8 cellular contexts compared by ENCODE assay signal in genomic region chr2:216283038-216283900, GRCh38.
DNase-seq lines count a peak whose midpoint lies in the region; ATAC-seq and TF ChIP-seq lines count a peak whose summit lies in the region.

No MANE protein-coding gene starts in this region.

- in situ Hi-C loops in astrocyte of the cerebellum (cut with HindIII; ENCODE audit: low sequenced_read_pairs) = no loop called here

- no peak overlapping the region for H3K27ac Mint-ChIP-seq in activated T-helper 1 cell treated with anti-CD3 and anti-CD28 coated beads, Interleukin-12 subunit alpha, Interleukin-12 subunit beta, Interleukin-2, Interleukin-4 antibody, amounts not matched to agents 30 ng/mL and 10 ng/mL and 1 ng/mL, durations not matched to agents 14 hours and 24 hours and 36 hours

- no peaks in the 10 kb centered on the region for H3K27me3 Mint-ChIP-seq in activated T-helper 1 cell treated with anti-CD3 and anti-CD28 coated beads, Interleukin-12 subunit alpha, Interleukin-12 subunit beta, Interleukin-2, Interleukin-4 antibody, amounts not matched to agents 30 ng/mL and 10 ng/mL and 1 ng/mL, durations not matched to agents 14 hours and 24 hours and 36 hours (ENCODE audit: insufficient read depth)

- H3K4me3 Mint-ChIP-seq in activated T-helper 1 cell treated with anti-CD3 and anti-CD28 coated beads, Interleukin-12 subunit alpha, Interleukin-12 subunit beta, Interleukin-2, Interleukin-4 antibody, amounts not matched to agents 30 ng/mL and 10 ng/mL and 1 ng/mL, durations not matched to agents 14 hours and 24 hours and 36 hours = no peak overlapping the region

- H3K36me3 Mint-ChIP-seq in activated T-helper 1 cell treated with anti-CD3 and anti-CD28 coated beads, Interleukin-12 subunit alpha, Interleukin-12 subunit beta, Interleukin-2, Interleukin-4 antibody, amounts not matched to agents 30 ng/mL and 10 ng/mL and 1 ng/mL, durations not matched to agents 14 hours and 24 hours and 36 hours (ENCODE audit: low read depth) = no peaks in the 10 kb centered on the region

- no peak overlapping the region for H3K4me3 ChIP-seq in astrocyte of the cerebellum (ENCODE audit: low read depth, low read length)

- H3K9me3 Mint-ChIP-seq in activated T-helper 1 cell treated with anti-CD3 and anti-CD28 coated beads, Interleukin-12 subunit alpha, Interleukin-12 subunit beta, Interleukin-2, Interleukin-4 antibody, amounts not matched to agents 30 ng/mL and 10 ng/mL and 1 ng/mL, durations not matched to agents 14 hours and 24 hours and 36 hours = no peaks in the 10 kb centered on the region

- no peaks in the 10 kb centered on the region for H3K4me1 Mint-ChIP-seq in activated T-helper 1 cell treated with anti-CD3 and anti-CD28 coated beads, Interleukin-12 subunit alpha, Interleukin-12 subunit beta, Interleukin-2, Interleukin-4 antibody, amounts not matched to agents 30 ng/mL and 10 ng/mL and 1 ng/mL, durations not matched to agents 14 hours and 24 hours and 36 hours (ENCODE audit: low read depth)

- peak; percentile 53 for DNase-seq in activated CD4-positive, CD25-positive, alpha-beta regulatory T cell treated with anti-CD3 and anti-CD28 coated beads, Interleukin-2, amount 50 U/mL, for 72 hours
- DNase-seq in activated CD4-positive, CD25-positive, alpha-beta regulatory T cell (lab: John Stamatoyannopoulos, UW) = no peak
- DNase-seq in astrocyte of the cerebellum (ENCODE audit: low read depth) = no peak
- DNase-seq in stimulated activated CD4-positive, alpha-beta T cell treated with anti-CD3 and anti-CD28 coated beads, Interleukin-12 subunit alpha, Interleukin-12 subunit beta, amount 100 ng/mL, for 48 hours (ENCODE audit: low read depth in 2 of 3, low spot score in 1 of 3) = peak; percentile 8 to 32 (median 25)
- no peak for DNase-seq in activated T-helper 1 cell treated with anti-CD3 and anti-CD28 coated beads, Interleukin-12 subunit alpha, Interleukin-12 subunit beta, Interleukin-2, Interleukin-4 antibody, amounts not matched to agents 30 ng/mL and 10 ng/mL and 1 ng/mL, durations not matched to agents 14 hours and 24 hours and 36 hours (ENCODE audit: low spot score)
- no peak for DNase-seq in NCI-H774 (lab: John Stamatoyannopoulos, UW)
- no peak for DNase-seq in amygdala (lab: John Stamatoyannopoulos, UW)

- intact Hi-C loops in activated T-helper 1 cell treated with anti-CD3 and anti-CD28 coated beads, Interleukin-12 subunit alpha, Interleukin-12 subunit beta, Interleukin-2, Interleukin-4 antibody, amounts not matched to agents 30 ng/mL and 10 ng/mL and 1 ng/mL, durations not matched to agents 14 hours and 24 hours and 36 hours (cut with micrococcal nuclease) = loop anchor here (2.0 kb wide), 1 partner anchor 60 kb away; no protein-coding TSS in a partner anchor

- ATAC-seq in HG03442 (IDR thresholded peaks at IDR 0.05; ENCODE audit: unreplicated experiment) = peak; percentile 69

- TF ChIP-seq CTCF in astrocyte of the cerebellum (IDR thresholded peaks at IDR 0.05; ENCODE audit: low read depth, low read length, missing control alignments) = peak; percentile 19

Comparison
In these comparisons a context has a peak if more than half of its experiments do, and no peak if none do; other contexts are left out.
1. DNase-seq: peak in activated CD4-positive, CD25-positive, alpha-beta regulatory T cell treated with anti-CD3 and anti-CD28 coated beads, Interleukin-2, amount 50 U/mL, for 72 hours (single experiment) and stimulated activated CD4-positive, alpha-beta T cell treated with anti-CD3 and anti-CD28 coated beads, Interleukin-12 subunit alpha, Interleukin-12 subunit beta, amount 100 ng/mL, for 48 hours (3 of 3); none in activated CD4-positive, CD25-positive, alpha-beta regulatory T cell (0 of 4), astrocyte of the cerebellum (single experiment), activated T-helper 1 cell treated with anti-CD3 and anti-CD28 coated beads, Interleukin-12 subunit alpha, Interleukin-12 subunit beta, Interleukin-2, Interleukin-4 antibody, amounts not matched to agents 30 ng/mL and 10 ng/mL and 1 ng/mL, durations not matched to agents 14 hours and 24 hours and 36 hours (single experiment), NCI-H774 (single experiment) and amygdala (0 of 56).